ENCODE assay signal across 10 cellular contexts in the genomic region with DNA sequence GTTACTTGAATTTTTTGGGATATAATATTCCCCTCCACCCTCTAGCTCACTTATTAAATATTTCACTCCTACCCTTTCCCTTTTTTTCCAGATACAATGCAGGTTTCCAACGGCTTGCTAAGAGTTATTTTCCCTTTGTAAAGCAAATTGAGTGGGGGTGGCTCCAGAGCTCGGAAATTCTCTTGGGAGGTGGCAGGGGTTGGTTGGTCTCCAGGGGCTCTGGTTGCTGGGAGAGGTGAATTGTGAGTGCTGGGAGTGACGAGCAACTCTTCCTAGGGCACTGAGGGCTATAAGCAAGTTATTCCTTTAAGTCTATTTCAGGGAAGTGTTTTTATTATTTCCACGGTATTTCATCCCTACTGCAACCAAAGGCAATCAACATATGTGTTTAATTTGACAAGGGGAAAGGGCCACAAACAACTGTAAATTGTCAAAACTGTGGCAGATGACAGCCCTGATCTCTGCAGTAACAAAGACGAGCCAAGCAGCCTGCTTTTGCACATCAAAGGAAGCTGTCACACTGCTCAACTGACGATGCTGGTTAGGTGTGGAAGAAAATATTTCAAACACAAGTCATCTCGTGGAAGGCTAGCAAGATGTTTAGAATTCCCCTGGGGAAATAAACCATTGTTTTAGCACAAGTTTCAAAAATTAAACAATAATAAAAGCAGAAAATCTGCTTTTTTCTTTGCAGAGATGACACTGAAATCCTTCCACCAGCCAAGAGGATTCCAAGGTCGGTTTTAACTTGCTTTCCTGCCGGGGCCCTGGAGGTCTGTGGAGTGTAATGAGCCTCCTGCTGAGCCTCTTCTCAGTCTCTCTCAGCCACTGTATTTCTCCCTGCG. TPM values are rescaled to one million over a fixed set of nuclear protein-coding genes. Genes with fewer than 3 reads are reported as not detected.
DNase-seq lines count a peak whose midpoint lies in the region; ATAC-seq and TF ChIP-seq lines count a peak whose summit lies in the region.
"Had no signal": no experiment of that assay in that cellular context is flagged by ENCODE, and none has a peak within 500 bp of the region (broad histone marks: within the 10 kb centered on the region; RNA-seq: fewer than 3 reads in every experiment).

No MANE protein-coding gene starts in this region.

- H3K4me3 ChIP-seq in neural cell (ENCODE audit: low read length), result peak overlapping the region; percentile 56

- ATAC-seq in HG03196 (IDR thresholded peaks at IDR 0.05; ENCODE audit: unreplicated experiment), result no peak
- ATAC-seq in GM21447 (IDR thresholded peaks at IDR 0.05; ENCODE audit: unreplicated experiment), result no peak

- H3K4me2 ChIP-seq in neural cell (ENCODE audit: low read length), result peak overlapping the region; percentile 77

- DNase-seq in ELR (ENCODE audit: low read depth) (peak; percentile 47), NCI-H2107 (lab: John Stamatoyannopoulos, UW) (peak; percentile 14), dedifferentiated amniotic fluid mesenchymal stem cell (ENCODE audit: extremely low spot score) (peak; percentile 35), Kasumi-1 (lab: John Stamatoyannopoulos, UW) (no peak)
- DNase-seq in activated T-cell treated with anti-CD3 and anti-CD28 coated beads, Interleukin-2, amount 50 U/mL, for 48 hours, result no peak
- DNase-seq: activated effector memory CD4-positive, alpha-beta T cell treated with Interleukin-2 at 50 U/mL for 16 hours; NCI-H2081 had no signal

- TF ChIP-seq RAD21 in neural cell (conservative IDR thresholded peaks at IDR 0.05), result no peak

- peak overlapping the region; percentile 73 for H3K9ac ChIP-seq in neural cell (ENCODE audit: low read length)

- H2AFZ ChIP-seq in neural cell (ENCODE audit: low read depth, low read length), result peak overlapping the region; percentile 91

- no peaks in the 10 kb centered on the region for H3K9me2 ChIP-seq in neural cell (ENCODE audit: insufficient read depth, low read length)

- H4K20me1 ChIP-seq in neural cell (ENCODE audit: insufficient read depth), result no peaks in the 10 kb centered on the region

- H3K79me2 ChIP-seq in neural cell (replicated peaks; ENCODE audit: insufficient read depth, low read length), result no peaks in the 10 kb centered on the region

- H3K9me3 ChIP-seq in neural cell (ENCODE audit: low read length), result no peaks in the 10 kb centered on the region

- H3K36me3 ChIP-seq in neural cell (ENCODE audit: insufficient read depth, low read length), result no peaks in the 10 kb centered on the region

- peaks cover 12% of the 10 kb centered on the region for H3F3A ChIP-seq in neural cell (ENCODE audit: insufficient read depth, low read length, poor library complexity, severe bottlenecking)

- peak overlapping the region; percentile 96 for H3K27ac ChIP-seq in neural cell (ENCODE audit: low read length)

- H3K27me3 ChIP-seq in neural cell (ENCODE audit: insufficient read depth, low read depth, low read length), result no peaks in the 10 kb centered on the region

- TF ChIP-seq CTCF in neural cell (IDR thresholded peaks at IDR 0.05; ENCODE audit: poor library complexity, severe bottlenecking), result peak; percentile 7

- TF ChIP-seq EP300 in neural cell (conservative IDR thresholded peaks at IDR 0.05; ENCODE audit: poor library complexity, severe bottlenecking), result peak; percentile 94

TF ChIP-seq in neural cell, 6 proteins besides CTCF, POLR2A, EP300 and RAD21:
- peak; percentile 46 for TF ChIP-seq SMC3 (conservative IDR thresholded peaks at IDR 0.05; ENCODE audit: poor library complexity)
- no peak for TF ChIP-seq TAF1 (IDR thresholded peaks at IDR 0.05; ENCODE audit: low read depth)
- TF ChIP-seq POLR2AphosphoS5 (IDR thresholded peaks at IDR 0.05), result peak; percentile 81
- TF ChIP-seq, protein P1, sequence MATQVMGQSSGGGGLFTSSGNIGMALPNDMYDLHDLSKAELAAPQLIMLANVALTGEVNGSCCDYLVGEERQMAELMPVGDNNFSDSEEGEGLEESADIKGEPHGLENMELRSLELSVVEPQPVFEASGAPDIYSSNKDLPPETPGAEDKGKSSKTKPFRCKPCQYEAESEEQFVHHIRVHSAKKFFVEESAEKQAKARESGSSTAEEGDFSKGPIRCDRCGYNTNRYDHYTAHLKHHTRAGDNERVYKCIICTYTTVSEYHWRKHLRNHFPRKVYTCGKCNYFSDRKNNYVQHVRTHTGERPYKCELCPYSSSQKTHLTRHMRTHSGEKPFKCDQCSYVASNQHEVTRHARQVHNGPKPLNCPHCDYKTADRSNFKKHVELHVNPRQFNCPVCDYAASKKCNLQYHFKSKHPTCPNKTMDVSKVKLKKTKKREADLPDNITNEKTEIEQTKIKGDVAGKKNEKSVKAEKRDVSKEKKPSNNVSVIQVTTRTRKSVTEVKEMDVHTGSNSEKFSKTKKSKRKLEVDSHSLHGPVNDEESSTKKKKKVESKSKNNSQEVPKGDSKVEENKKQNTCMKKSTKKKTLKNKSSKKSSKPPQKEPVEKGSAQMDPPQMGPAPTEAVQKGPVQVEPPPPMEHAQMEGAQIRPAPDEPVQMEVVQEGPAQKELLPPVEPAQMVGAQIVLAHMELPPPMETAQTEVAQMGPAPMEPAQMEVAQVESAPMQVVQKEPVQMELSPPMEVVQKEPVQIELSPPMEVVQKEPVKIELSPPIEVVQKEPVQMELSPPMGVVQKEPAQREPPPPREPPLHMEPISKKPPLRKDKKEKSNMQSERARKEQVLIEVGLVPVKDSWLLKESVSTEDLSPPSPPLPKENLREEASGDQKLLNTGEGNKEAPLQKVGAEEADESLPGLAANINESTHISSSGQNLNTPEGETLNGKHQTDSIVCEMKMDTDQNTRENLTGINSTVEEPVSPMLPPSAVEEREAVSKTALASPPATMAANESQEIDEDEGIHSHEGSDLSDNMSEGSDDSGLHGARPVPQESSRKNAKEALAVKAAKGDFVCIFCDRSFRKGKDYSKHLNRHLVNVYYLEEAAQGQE (IDR thresholded peaks at IDR 0.05; ENCODE audit: borderline replicate concordance), result peak; percentile 96
- no peak for TF ChIP-seq EZH2 (IDR thresholded peaks at IDR 0.05; ENCODE audit: borderline replicate concordance, insufficient read depth, low read length, poor library complexity, severe bottlenecking)
- peak; percentile 45 for TF ChIP-seq MXI1 (conservative IDR thresholded peaks at IDR 0.05; ENCODE audit: poor library complexity, severe bottlenecking)

RNA-seq across cellular contexts. Expression of a gene that starts 34.8 kb away (rescaled TPM):
- polyA plus RNA-seq in neural cell, result 2.9 and 3.2 TPM in 2 replicates
- polyA minus RNA-seq in neural cell, result 9.7 and 14.4 TPM in 2 replicates

Comparison
In these comparisons a context has a peak if more than half of its experiments do, and no peak if none do; other contexts are left out.
1. DNase-seq: peak in ELR (single experiment), NCI-H2107 (single experiment) and dedifferentiated amniotic fluid mesenchymal stem cell (single experiment); none in activated T-cell treated with anti-CD3 and anti-CD28 coated beads, Interleukin-2, amount 50 U/mL, for 48 hours (0 of 2) and Kasumi-1 (0 of 2).